Comparison of ENCODE assay signal across 12 cellular contexts in genomic region chrX:20594985-20595384, GRCh38.
DNase-seq lines count a peak whose midpoint lies in the region; FAIRE-seq and TF ChIP-seq lines count a peak whose summit lies in the region.
"Had no signal": no experiment of that assay in that cellular context is flagged by ENCODE, and none has a peak within 500 bp of the region (broad histone marks: within the 10 kb centered on the region; RNA-seq: fewer than 3 reads in every experiment).

No MANE protein-coding gene starts in this region.

- TF ChIP-seq POLR2A in uterus (IDR thresholded peaks at IDR 0.05): no peak

- peaks cover 0 to 3% of the 10 kb centered on the region in 2 donors for H3K27me3 ChIP-seq in uterus
- H3K27me3 ChIP-seq: stomach had no signal

- intact Hi-C loops in uterus (cut with DNase I; ENCODE audit: low total_unique reads): no loop called here

- FAIRE-seq in RCC 7860 (lab: Jason Lieb, UNC): no peak

- no peaks in the 10 kb centered on the region for H3K4me1 Mint-ChIP-seq in progenitor cell of endocrine pancreas (ENCODE audit: low read depth)

- H3K27me3 Mint-ChIP-seq in progenitor cell of endocrine pancreas: no peaks in the 10 kb centered on the region

- no peaks in the 10 kb centered on the region for H3K9me3 ChIP-seq in uterus

- TF ChIP-seq CTCF in fibroblast of mammary gland (conservative IDR thresholded peaks at IDR 0.05; ENCODE audit: control insufficient read depth, insufficient read depth, low read depth, low read length): peak; percentile 43
- peak; percentile 56 for TF ChIP-seq CTCF in progenitor cell of endocrine pancreas (IDR thresholded peaks at IDR 0.05; ENCODE audit: unreplicated experiment)
- TF ChIP-seq CTCF in uterus (IDR thresholded peaks at IDR 0.05): no peak

- no peak overlapping the region for H3K27ac ChIP-seq in uterus
- H3K27ac ChIP-seq: stomach had no signal

- H3K4me1 ChIP-seq in uterus: no peaks in the 10 kb centered on the region
- H3K4me1 ChIP-seq: stomach had no signal

- peak overlapping the region; percentile 27 for H3K27ac Mint-ChIP-seq in progenitor cell of endocrine pancreas
- H3K27ac Mint-ChIP-seq: T-helper 1 cell treated with Interleukin-12 subunit alpha and Interleukin-12 subunit beta and Interleukin-4 antibody, amounts not matched to agents 30 μg/mL and 1 μg/mL, for 36 hours had no signal

- H3K36me3 ChIP-seq in uterus: no peaks in the 10 kb centered on the region
- H3K36me3 ChIP-seq: stomach had no signal

- DNase-seq in DMS 273 (lab: John Stamatoyannopoulos, UW; ENCODE audit: unreplicated experiment): peak; percentile 9
- DNase-seq in DMS 273 treated with DMSO at 0.1 percent for 48 hours (lab: John Stamatoyannopoulos, UW): no peak
- peak; percentile 5 for DNase-seq in RCC 7860 (ENCODE audit: low spot score)
- peak; percentile 55 for DNase-seq in fibroblast of mammary gland (ENCODE audit: low read depth)
- no peak for DNase-seq in progenitor cell of endocrine pancreas (ENCODE audit: low spot score, unreplicated experiment)
- no peak for DNase-seq in NCI-H128 (lab: John Stamatoyannopoulos, UW; ENCODE audit: unreplicated experiment)
- no peak for DNase-seq in uterus
- no peak for DNase-seq in NCI-H1092 treated with DMSO at 0.1 percent for 48 hours (lab: John Stamatoyannopoulos, UW)
- DNase-seq: 8988T, cerebellar nuclear complex, stomach had no signal

- H3K36me3 Mint-ChIP-seq in progenitor cell of endocrine pancreas (ENCODE audit: insufficient read depth): no peaks in the 10 kb centered on the region

- no peak overlapping the region for H3K4me3 ChIP-seq in fibroblast of mammary gland (ENCODE audit: control insufficient read depth, low read depth, low read length)
- H3K4me3 ChIP-seq in uterus: no peak overlapping the region
- H3K4me3 ChIP-seq: stomach had no signal

- H3K4me3 Mint-ChIP-seq in progenitor cell of endocrine pancreas (ENCODE audit: low read depth): no peak overlapping the region

- H3K9me3 Mint-ChIP-seq in progenitor cell of endocrine pancreas (ENCODE audit: low read depth): peaks cover 6% of the 10 kb centered on the region
- H3K9me3 Mint-ChIP-seq: T-helper 1 cell treated with Interleukin-12 subunit alpha and Interleukin-12 subunit beta and Interleukin-4 antibody, amounts not matched to agents 30 μg/mL and 1 μg/mL, for 36 hours had no signal

Comparison
In these comparisons a context has a peak if more than half of its experiments do, and no peak if none do; other contexts are left out.
1. DNase-seq: peak in DMS 273 (single experiment), RCC 7860 (single experiment) and fibroblast of mammary gland (single experiment); none in DMS 273 treated with DMSO at 0.1 percent for 48 hours (single experiment), progenitor cell of endocrine pancreas (single experiment), NCI-H128 (single experiment), uterus (0 of 2) and NCI-H1092 treated with DMSO at 0.1 percent for 48 hours (single experiment).
2. CTCF ChIP-seq: peak in fibroblast of mammary gland (single experiment) and progenitor cell of endocrine pancreas (single experiment); none in uterus (0 of 4).